ENCODE assay signal across 1 cellular context in the genomic region with DNA sequence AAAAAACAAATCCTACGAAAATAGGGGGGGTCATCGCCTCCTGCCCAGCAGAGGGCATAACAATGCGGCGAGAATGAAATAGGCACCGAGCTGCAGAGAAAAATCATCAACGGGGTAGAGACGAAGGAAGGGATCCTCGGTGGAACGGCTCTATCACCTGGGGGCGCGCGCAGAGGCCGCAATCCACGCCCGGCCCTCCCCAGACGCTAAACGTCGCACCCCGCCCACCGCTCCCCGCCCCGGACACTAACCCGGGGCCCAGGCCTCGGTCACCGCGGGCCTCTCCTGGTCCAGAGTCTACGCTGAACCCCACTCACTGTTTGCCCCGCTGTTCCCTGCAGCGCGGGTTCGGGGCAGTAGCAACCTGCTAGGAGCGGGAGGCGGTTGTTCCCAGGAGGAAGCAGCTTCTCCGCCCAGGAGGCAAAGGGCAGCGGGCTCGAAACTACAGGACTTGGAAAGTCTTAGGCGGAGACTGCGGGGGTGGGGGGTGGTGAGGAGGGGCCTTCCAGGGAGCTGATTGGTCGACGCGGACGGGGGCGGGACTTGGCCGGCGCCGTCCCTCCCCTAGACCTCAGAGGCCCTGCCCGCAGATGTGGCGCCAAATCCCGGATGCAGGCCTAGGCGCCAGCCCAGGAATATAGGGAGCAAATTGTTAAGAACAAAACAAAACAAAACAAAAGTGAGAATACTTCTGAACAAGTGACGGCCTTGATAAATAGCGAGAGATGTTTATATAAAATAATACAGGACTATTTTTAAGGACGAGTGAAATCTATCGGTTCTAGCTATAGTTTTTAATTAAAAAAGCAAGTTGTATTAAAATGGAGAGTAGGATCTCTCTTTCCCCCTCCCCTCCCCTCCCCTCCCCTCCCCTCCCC.
TF ChIP-seq lines count a peak whose summit lies in the region.

A gene with protein sequence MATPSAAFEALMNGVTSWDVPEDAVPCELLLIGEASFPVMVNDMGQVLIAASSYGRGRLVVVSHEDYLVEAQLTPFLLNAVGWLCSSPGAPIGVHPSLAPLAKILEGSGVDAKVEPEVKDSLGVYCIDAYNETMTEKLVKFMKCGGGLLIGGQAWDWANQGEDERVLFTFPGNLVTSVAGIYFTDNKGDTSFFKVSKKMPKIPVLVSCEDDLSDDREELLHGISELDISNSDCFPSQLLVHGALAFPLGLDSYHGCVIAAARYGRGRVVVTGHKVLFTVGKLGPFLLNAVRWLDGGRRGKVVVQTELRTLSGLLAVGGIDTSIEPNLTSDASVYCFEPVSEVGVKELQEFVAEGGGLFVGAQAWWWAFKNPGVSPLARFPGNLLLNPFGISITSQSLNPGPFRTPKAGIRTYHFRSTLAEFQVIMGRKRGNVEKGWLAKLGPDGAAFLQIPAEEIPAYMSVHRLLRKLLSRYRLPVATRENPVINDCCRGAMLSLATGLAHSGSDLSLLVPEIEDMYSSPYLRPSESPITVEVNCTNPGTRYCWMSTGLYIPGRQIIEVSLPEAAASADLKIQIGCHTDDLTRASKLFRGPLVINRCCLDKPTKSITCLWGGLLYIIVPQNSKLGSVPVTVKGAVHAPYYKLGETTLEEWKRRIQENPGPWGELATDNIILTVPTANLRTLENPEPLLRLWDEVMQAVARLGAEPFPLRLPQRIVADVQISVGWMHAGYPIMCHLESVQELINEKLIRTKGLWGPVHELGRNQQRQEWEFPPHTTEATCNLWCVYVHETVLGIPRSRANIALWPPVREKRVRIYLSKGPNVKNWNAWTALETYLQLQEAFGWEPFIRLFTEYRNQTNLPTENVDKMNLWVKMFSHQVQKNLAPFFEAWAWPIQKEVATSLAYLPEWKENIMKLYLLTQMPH (minus strand): TSS at position 467 of the 878 bp plus-strand sequence. CDS start 25,568 bp downstream, outside the sequence.

TF ChIP-seq in H1, 55 proteins besides CTCF, POLR2A, EP300 and RAD21:
- TF ChIP-seq SP4 (IDR thresholded peaks at IDR 0.05; ENCODE audit: low read length) (peak; percentile 69; the same call in 1 of the 2 replicates), ASH2L (IDR thresholded peaks at IDR 0.05; ENCODE audit: low read length) (peak; percentile 77), SP1 (IDR thresholded peaks at IDR 0.05; ENCODE audit: low read depth, low read length) (peak; percentile 34; the same call in 1 of the 2 replicates), CTBP2 (IDR thresholded peaks at IDR 0.05; ENCODE audit: borderline replicate concordance, insufficient read depth, insufficient read length, low read length) (no peak), EGR1 (IDR thresholded peaks at IDR 0.05; ENCODE audit: borderline replicate concordance, low read depth, low read length) (peak; percentile 92), RXRA (IDR thresholded peaks at IDR 0.05; ENCODE audit: insufficient read depth, low read depth, low read length) (no peak), GTF2F1 (IDR thresholded peaks at IDR 0.05; ENCODE audit: borderline replicate concordance, low read depth, low read length) (peak; percentile 26; the same call in 1 of the 2 replicates), RBBP5 (IDR thresholded peaks at IDR 0.05; ENCODE audit: borderline replicate concordance, low read depth, low read length) (peak; percentile 86; the same call in 1 of the 2 replicates), KDM5A (IDR thresholded peaks at IDR 0.05; ENCODE audit: low read length) (no peak), POLR2AphosphoS5 (IDR thresholded peaks at IDR 0.05; ENCODE audit: low read depth, low read length) (peak; percentile 95), SIN3A (conservative IDR thresholded peaks at IDR 0.05 in 1 of 2, IDR thresholded peaks at IDR 0.05 in 1 of 2; ENCODE audit: low read depth in 1 of 2, low read length in 2 of 2) (peak in 1 of 2 experiments; percentile 6; a peak in 1 of 4 replicates), JUN (IDR thresholded peaks at IDR 0.05; ENCODE audit: low read depth, low read length) (no peak), TAF7 (optimal IDR thresholded peaks at IDR 0.05; ENCODE audit: borderline replicate concordance, low read depth, low read length) (peak; percentile 84), TAF1 (IDR thresholded peaks at IDR 0.05; ENCODE audit: low read depth, low read length) (peak; percentile 92), EZH2 (IDR thresholded peaks at IDR 0.05; ENCODE audit: low read depth, low read length, severe bottlenecking) (no peak), TBP (IDR thresholded peaks at IDR 0.05; ENCODE audit: low read depth, low read length) (peak; percentile 90), PHF8 (conservative IDR thresholded peaks at IDR 0.05; ENCODE audit: low read depth, low read length) (peak; percentile 87), TCF12 (IDR thresholded peaks at IDR 0.05; ENCODE audit: low read depth, low read length) (0 out of 2 replicates have a peak, but pooled peaks have one; percentile 2), SAP30 (IDR thresholded peaks at IDR 0.05; ENCODE audit: insufficient read depth, insufficient replicate concordance, low read length) (no peak)
- TF ChIP-seq, protein P1, sequence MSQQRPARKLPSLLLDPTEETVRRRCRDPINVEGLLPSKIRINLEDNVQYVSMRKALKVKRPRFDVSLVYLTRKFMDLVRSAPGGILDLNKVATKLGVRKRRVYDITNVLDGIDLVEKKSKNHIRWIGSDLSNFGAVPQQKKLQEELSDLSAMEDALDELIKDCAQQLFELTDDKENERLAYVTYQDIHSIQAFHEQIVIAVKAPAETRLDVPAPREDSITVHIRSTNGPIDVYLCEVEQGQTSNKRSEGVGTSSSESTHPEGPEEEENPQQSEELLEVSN (IDR thresholded peaks at IDR 0.05): no peak
TF ChIP-seq in H1: peak in this region for 13.
